Comparison of ENCODE assay signal across 17 cellular contexts in the genomic region with DNA sequence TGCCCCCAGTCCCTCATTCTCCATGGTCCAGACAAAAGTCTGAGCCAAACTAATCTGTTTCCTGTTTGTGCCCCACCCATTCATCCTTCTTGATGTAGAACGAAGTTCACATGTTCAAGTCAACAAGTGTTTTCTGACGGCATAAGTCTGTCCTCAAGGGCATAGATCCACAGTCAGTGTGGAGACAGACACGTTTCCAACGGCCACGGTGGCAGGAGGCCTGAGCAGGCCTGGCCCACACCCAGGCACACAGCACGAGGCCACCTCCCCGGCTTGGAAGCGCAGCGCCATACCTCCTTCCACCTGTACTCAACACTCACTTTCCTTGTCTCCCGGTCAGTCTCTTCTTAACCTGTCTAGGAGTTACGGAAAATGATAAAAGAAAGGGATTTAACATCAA. TPM values are rescaled to one million over a fixed set of nuclear protein-coding genes. Genes with fewer than 3 reads are reported as not detected.
"Had no signal": no experiment of that assay in that cellular context is flagged by ENCODE, and none has a peak within 500 bp of the region (broad histone marks: within the 10 kb centered on the region; RNA-seq: fewer than 3 reads in every experiment).

No MANE protein-coding gene starts in this region.

- DNase-seq: activated CD4-positive, alpha-beta memory T cell treated with anti-CD3 and anti-CD28 coated beads, Interleukin-2, amount 10 ng/mL, durations not matched to agents 7 days and 5 days; activated CD4-positive, alpha-beta T cell treated with anti-CD3 and anti-CD28 coated beads for 36 hours; activated gamma-delta T cell treated with Interleukin-2 at 50 U/mL for 16 hours; activated naive CD8-positive, alpha-beta T cell treated with anti-CD3 and anti-CD28 coated beads for 36 hours; activated T-cell treated with anti-CD3 and anti-CD28 coated beads, Interleukin-2, amount 50 U/mL, for 48 hours; anterior cingulate cortex; effector memory CD8-positive, alpha-beta T cell; mammary epithelial cell; stimulated activated CD4-positive, alpha-beta T cell treated with anti-CD3 and anti-CD28 coated beads, Interleukin-15, amount 100 ng/mL, for 24 hours; stimulated activated CD4-positive, alpha-beta T cell treated with anti-CD3 and anti-CD28 coated beads, Interleukin-4, amount 100 ng/mL, for 24 hours; T1000; WERI-Rb-1 had no signal

- H3K27ac ChIP-seq: cardiac muscle cell, tibial nerve, vagina, WERI-Rb-1 had no signal

- ATAC-seq: activated CD4-positive, alpha-beta T cell treated with anti-CD3 and anti-CD28 coated beads for 36 hours; effector memory CD8-positive, alpha-beta T cell had no signal

- H3K9me3 ChIP-seq: tibial nerve, vagina had no signal

- H3K36me3 ChIP-seq: cardiac muscle cell, tibial nerve, vagina had no signal

- H3K27me3 ChIP-seq: cardiac muscle cell, tibial nerve, vagina had no signal

- H3K4me3 ChIP-seq: cardiac muscle cell, tibial nerve, vagina had no signal

- H3K4me1 ChIP-seq: vagina had no signal

RNA-seq across cellular contexts. Expression of gene ADORA1, which starts 16.1 kb away (rescaled TPM):
- total RNA-seq: activated CD4-positive, alpha-beta T cell treated with anti-CD3 and anti-CD28 coated beads for 36 hours; activated naive CD8-positive, alpha-beta T cell treated with anti-CD3 and anti-CD28 coated beads for 36 hours had no signal

RNA-seq across cellular contexts. Expression of gene MYBPH, which starts 32.0 kb away (rescaled TPM):
- total RNA-seq: activated CD4-positive, alpha-beta memory T cell treated with anti-CD3 and anti-CD28 coated beads, Interleukin-2, amount 10 ng/mL, durations not matched to agents 7 days and 5 days; activated CD4-positive, alpha-beta T cell treated with anti-CD3 and anti-CD28 coated beads for 36 hours; activated naive CD8-positive, alpha-beta T cell treated with anti-CD3 and anti-CD28 coated beads for 36 hours; epithelial cell of proximal tubule; mammary epithelial cell; osteocyte; tibial nerve; vagina had no signal
- polyA plus RNA-seq: mammary epithelial cell had no signal

RNA-seq across cellular contexts. Expression of gene CHI3L1, which starts 42.8 kb away (rescaled TPM):
- total RNA-seq: activated CD4-positive, alpha-beta memory T cell treated with anti-CD3 and anti-CD28 coated beads, Interleukin-2, amount 10 ng/mL, durations not matched to agents 7 days and 5 days; activated naive CD8-positive, alpha-beta T cell treated with anti-CD3 and anti-CD28 coated beads for 36 hours; cardiac muscle cell; osteocyte had no signal

RNA-seq across cellular contexts. Expression of gene MYOG, which starts 57.9 kb away (rescaled TPM):
- total RNA-seq: activated CD4-positive, alpha-beta memory T cell treated with anti-CD3 and anti-CD28 coated beads, Interleukin-2, amount 10 ng/mL, durations not matched to agents 7 days and 5 days; activated CD4-positive, alpha-beta T cell treated with anti-CD3 and anti-CD28 coated beads for 36 hours; activated naive CD8-positive, alpha-beta T cell treated with anti-CD3 and anti-CD28 coated beads for 36 hours; epithelial cell of proximal tubule; mammary epithelial cell; osteocyte; tibial nerve; vagina had no signal
- polyA plus RNA-seq: cardiac muscle cell, mammary epithelial cell had no signal
